ENCODE assay signal across 1 cellular context in genomic region chr3:66504761-66505641, GRCh38.
TF ChIP-seq lines count a peak whose summit lies in the region.

No MANE protein-coding gene starts in this region.

TF ChIP-seq in K562, 482 proteins besides CTCF, POLR2A, EP300 and RAD21 (continued from another document):
- TF ChIP-seq CLOCK (CRISPR knock-in tag; IDR thresholded peaks at IDR 0.05; ENCODE audit: borderline replicate concordance) (no peak), ID3 (CRISPR knock-in tag; IDR thresholded peaks at IDR 0.05) (no peak), ID3 (tag; IDR thresholded peaks at IDR 0.05) (no peak)
